9 cellular contexts compared by ENCODE assay signal in genomic region chr22:19844423-19845368, GRCh38. TPM values are rescaled to one million over a fixed set of nuclear protein-coding genes. Genes with fewer than 3 reads are reported as not detected.
DNase-seq lines count a peak whose midpoint lies in the region; TF ChIP-seq lines count a peak whose summit lies in the region.
"Had no signal": no experiment of that assay in that cellular context is flagged by ENCODE, and none has a peak within 500 bp of the region (broad histone marks: within the 10 kb centered on the region; RNA-seq: fewer than 3 reads in every experiment).

No MANE protein-coding gene starts in this region.

- DNase-seq in ELR (ENCODE audit: low read depth) (peak; percentile 81), SK-MEL-5 (ENCODE audit: low read depth, low spot score) (peak; percentile 37), fibroblast of peridontal ligament (ENCODE audit: extremely low read depth) (peak; percentile 40), sigmoid colon (peak; percentile 73), ACHN (no peak), DMS79 (lab: John Stamatoyannopoulos, UW) (no peak), NCI-H526 (lab: John Stamatoyannopoulos, UW) (no peak), HCEC 1CT (no peak)
- DNase-seq: activated gamma-delta T cell treated with Interleukin-2 at 50 U/mL for 16 hours had no signal

- WGBS in sigmoid colon, 2 donors, result 47 to 76% methylated on average over 22 of the region's 22 CpGs

- H3K9me3 ChIP-seq in sigmoid colon, result no peaks in the 10 kb centered on the region

- no peak for TF ChIP-seq POLR2A in sigmoid colon (IDR thresholded peaks at IDR 0.05)

- intact Hi-C loops in sigmoid colon (cut with DNase I), result no loop called here

- in situ Hi-C loops in SK-MEL-5 (cut with HindIII; ENCODE audit: low pct_unique_long_range_greater_than_20kb, low sequenced_read_pairs) (no loop called here), ACHN (cut with HindIII; ENCODE audit: low pct_ligation_motif_present, low pct_unique_long_range_greater_than_20kb, low sequenced_read_pairs) (no loop called here)

- H3K4me3 ChIP-seq in sigmoid colon, result no peak overlapping the region

- H3K4me1 ChIP-seq in sigmoid colon, result peaks cover 0 to 15% (median 11%) of the 10 kb centered on the region in 4 donors

- H3K36me3 ChIP-seq in sigmoid colon, result peaks cover 0 to 9% (median 4%) of the 10 kb centered on the region in 4 donors

- TF ChIP-seq EP300 in sigmoid colon (IDR thresholded peaks at IDR 0.05), result no peak

- TF ChIP-seq CTCF in sigmoid colon (IDR thresholded peaks at IDR 0.05), result no peak

- no peaks in the 10 kb centered on the region for H3K27me3 ChIP-seq in sigmoid colon

- H3K27ac ChIP-seq in sigmoid colon, result peak overlapping the region in 3 of 4 donors; percentile 34 to 64 (median 34)

RNA-seq across cellular contexts. Expression of gene GNB1L, which starts 10.0 kb away (rescaled TPM):
- 6.2 and 8.7 TPM in 2 replicates for total RNA-seq in SK-MEL-5 (2014; rRNA removed; shearing (Covaris generic))
- polyA plus RNA-seq in SK-MEL-5 (2015; cell fraction: cytosol; rRNA removed), result 8.4 and 8.6 TPM in 2 replicates
- polyA plus RNA-seq in SK-MEL-5 (2015; cell fraction: nucleus; rRNA removed), result 6.6 and 13.2 TPM in 2 replicates
- 10 to 100 TPM in 1 of 4 donors, 1 to 10 TPM in 3; 3.6 to 15.0 (median 5.3) TPM for total RNA-seq in sigmoid colon
- polyA plus RNA-seq in sigmoid colon, result 1 to 10 TPM; 2.5 to 7.0 (median 3.0) TPM

RNA-seq across cellular contexts. Expression of gene RTL10, which starts 10.0 kb away (rescaled TPM):
- total RNA-seq in SK-MEL-5 (2014; rRNA removed; shearing (Covaris generic)), result 7.1 and 10.6 TPM in 2 replicates
- 11.5 and 16.8 TPM in 2 replicates for polyA plus RNA-seq in SK-MEL-5 (2015; cell fraction: cytosol; rRNA removed)
- polyA plus RNA-seq in SK-MEL-5 (2015; cell fraction: nucleus; rRNA removed), result 25.7 and 28.9 TPM in 2 replicates
- 10 to 100 TPM in 1 of 4 donors, 1 to 10 TPM in 3; 6.6 to 15.0 (median 8.7) TPM for total RNA-seq in sigmoid colon
- 1 to 10 TPM; 1.8 to 7.8 (median 2.8) TPM for polyA plus RNA-seq in sigmoid colon

Comparison
In these comparisons a context has a peak if more than half of its experiments do, and no peak if none do; other contexts are left out.
1. DNase-seq: peak in ELR (single experiment), SK-MEL-5 (single experiment), fibroblast of peridontal ligament (single experiment) and sigmoid colon (single experiment); none in ACHN (single experiment), DMS79 (single experiment), NCI-H526 (0 of 2) and HCEC 1CT (single experiment).